ENCODE assay signal across 15 cellular contexts in genomic region chr6:168242655-168243225, GRCh38.
A peak's percentile ranks its signal among the peaks of the same experiment; 100 is the strongest.
DNase-seq lines count a peak whose midpoint lies in the region; ATAC-seq and TF ChIP-seq lines count a peak whose summit lies in the region.
"Had no signal": no experiment of that assay in that cellular context is flagged by ENCODE, and none has a peak within 500 bp of the region (broad histone marks: within the 10 kb centered on the region; RNA-seq: fewer than 3 reads in every experiment).

No MANE protein-coding gene starts in this region.

- no peak for TF ChIP-seq POLR2A in heart left ventricle (IDR thresholded peaks at IDR 0.05)

- peaks cover 12% of the 10 kb centered on the region for H3K4me1 Mint-ChIP-seq in stimulated activated naive CD8-positive, alpha-beta T cell treated with anti-CD3 and anti-CD28 coated beads, Interleukin-15, amount 100 ng/mL, for 72 hours
- H3K4me1 Mint-ChIP-seq in nephron = peaks cover 45% of the 10 kb centered on the region
- H3K4me1 Mint-ChIP-seq: CD8-positive, alpha-beta memory T cell had no signal

- peaks cover 0 to 33% (median 0%) of the 10 kb centered on the region in 9 donors for H3K27me3 ChIP-seq in heart left ventricle
- H3K27me3 ChIP-seq: BLaER1 had no signal

- no peaks in the 10 kb centered on the region for H3K9me3 ChIP-seq in heart left ventricle
- H3K9me3 ChIP-seq: BLaER1, Caco-2 had no signal

- no peak for DNase-seq in stimulated activated naive CD8-positive, alpha-beta T cell treated with anti-CD3 and anti-CD28 coated beads, Interleukin-15, Interleukin-2, amounts not matched to agents 100 U/mL and 50 U/mL, for 24 hours
- DNase-seq in stimulated activated naive CD8-positive, alpha-beta T cell treated with anti-CD3 and anti-CD28 coated beads, Interleukin-15, amount 100 ng/mL, for 72 hours = no peak
- DNase-seq in sciatic nerve (ENCODE audit: low spot score) = no peak
- DNase-seq in heart left ventricle = no peak
- DNase-seq in D341Med (ENCODE audit: low spot score) = no peak
- DNase-seq in left ventricle myocardium superior = no peak
- DNase-seq: 8988T; AML-193; Caco-2; CD8-positive, alpha-beta memory T cell; GOT3; HCEC 1CT had no signal

- no peaks in the 10 kb centered on the region for H3K36me3 ChIP-seq in heart left ventricle
- H3K36me3 ChIP-seq: BLaER1 had no signal

- H3K27ac Mint-ChIP-seq in stimulated activated naive CD8-positive, alpha-beta T cell treated with anti-CD3 and anti-CD28 coated beads, Interleukin-15, amount 100 ng/mL, for 72 hours = no peak overlapping the region
- peak overlapping the region; percentile 31 to 75 (median 73) for H3K27ac Mint-ChIP-seq in nephron
- H3K27ac Mint-ChIP-seq: CD8-positive, alpha-beta memory T cell had no signal

- peak; percentile 12 for ATAC-seq in stimulated activated naive CD8-positive, alpha-beta T cell treated with anti-CD3 and anti-CD28 coated beads, Interleukin-15, Interleukin-2, amounts not matched to agents 100 U/mL and 50 U/mL, for 24 hours
- ATAC-seq in stimulated activated naive CD8-positive, alpha-beta T cell treated with anti-CD3 and anti-CD28 coated beads, Interleukin-15, amount 100 ng/mL, for 72 hours = no peak
- peak; percentile 11 for ATAC-seq in sciatic nerve
- ATAC-seq in heart left ventricle = no peak
- no peak for ATAC-seq in left ventricle myocardium superior
- ATAC-seq: GM12878 had no signal

- no peak for TF ChIP-seq CTCF in nephron (IDR thresholded peaks at IDR 0.05; ENCODE audit: unreplicated experiment in 3 of 3)
- no peak for TF ChIP-seq CTCF in heart left ventricle (IDR thresholded peaks at IDR 0.05)

- no peak overlapping the region for H3K27ac ChIP-seq in heart left ventricle
- H3K27ac ChIP-seq: BLaER1 had no signal

- WGBS in heart left ventricle, 4 donors = 87 to 96% (median 93%) methylated on average over 14 of the region's 14 CpGs

- H3K4me3 Mint-ChIP-seq in stimulated activated naive CD8-positive, alpha-beta T cell treated with anti-CD3 and anti-CD28 coated beads, Interleukin-15, amount 100 ng/mL, for 72 hours = no peak overlapping the region
- no peak overlapping the region for H3K4me3 Mint-ChIP-seq in nephron
- H3K4me3 Mint-ChIP-seq: CD8-positive, alpha-beta memory T cell had no signal

- peaks cover 18% of the 10 kb centered on the region for H3K27me3 Mint-ChIP-seq in stimulated activated naive CD8-positive, alpha-beta T cell treated with anti-CD3 and anti-CD28 coated beads, Interleukin-15, amount 100 ng/mL, for 72 hours
- peaks cover 26% of the 10 kb centered on the region for H3K27me3 Mint-ChIP-seq in nephron (ENCODE audit: low read depth)

- intact Hi-C loops in sciatic nerve (cut with DNase I) (no loop called here), heart left ventricle (cut with DNase I) (no loop called here), left ventricle myocardium superior (cut with micrococcal nuclease) (no loop called here)

- H3K4me1 ChIP-seq in heart left ventricle = peaks cover 0 to 12% (median 3%) of the 10 kb centered on the region in 12 donors

- no peak overlapping the region for H3K4me3 ChIP-seq in heart left ventricle
- H3K4me3 ChIP-seq: BLaER1, GM12878 had no signal

- H3K36me3 Mint-ChIP-seq in nephron (ENCODE audit: low read depth) = no peaks in the 10 kb centered on the region
- H3K36me3 Mint-ChIP-seq: CD8-positive, alpha-beta memory T cell had no signal

- H3K9me3 Mint-ChIP-seq in stimulated activated naive CD8-positive, alpha-beta T cell treated with anti-CD3 and anti-CD28 coated beads, Interleukin-15, amount 100 ng/mL, for 72 hours = no peaks in the 10 kb centered on the region
- H3K9me3 Mint-ChIP-seq in nephron = no peaks in the 10 kb centered on the region
- H3K9me3 Mint-ChIP-seq: CD8-positive, alpha-beta memory T cell had no signal

Comparison
In these comparisons a context has a peak if more than half of its experiments do, and no peak if none do; other contexts are left out.
1. ATAC-seq: peak in stimulated activated naive CD8-positive, alpha-beta T cell treated with anti-CD3 and anti-CD28 coated beads, Interleukin-15, Interleukin-2, amounts not matched to agents 100 U/mL and 50 U/mL, for 24 hours (single experiment) and sciatic nerve (single experiment); none in stimulated activated naive CD8-positive, alpha-beta T cell treated with anti-CD3 and anti-CD28 coated beads, Interleukin-15, amount 100 ng/mL, for 72 hours (single experiment), heart left ventricle (0 of 4) and left ventricle myocardium superior (single experiment).
2. H3K27ac Mint-ChIP-seq: peak in nephron (3 of 3); none in stimulated activated naive CD8-positive, alpha-beta T cell treated with anti-CD3 and anti-CD28 coated beads, Interleukin-15, amount 100 ng/mL, for 72 hours (0 of 2).